8 cellular contexts compared by ENCODE assay signal in the genomic region with DNA sequence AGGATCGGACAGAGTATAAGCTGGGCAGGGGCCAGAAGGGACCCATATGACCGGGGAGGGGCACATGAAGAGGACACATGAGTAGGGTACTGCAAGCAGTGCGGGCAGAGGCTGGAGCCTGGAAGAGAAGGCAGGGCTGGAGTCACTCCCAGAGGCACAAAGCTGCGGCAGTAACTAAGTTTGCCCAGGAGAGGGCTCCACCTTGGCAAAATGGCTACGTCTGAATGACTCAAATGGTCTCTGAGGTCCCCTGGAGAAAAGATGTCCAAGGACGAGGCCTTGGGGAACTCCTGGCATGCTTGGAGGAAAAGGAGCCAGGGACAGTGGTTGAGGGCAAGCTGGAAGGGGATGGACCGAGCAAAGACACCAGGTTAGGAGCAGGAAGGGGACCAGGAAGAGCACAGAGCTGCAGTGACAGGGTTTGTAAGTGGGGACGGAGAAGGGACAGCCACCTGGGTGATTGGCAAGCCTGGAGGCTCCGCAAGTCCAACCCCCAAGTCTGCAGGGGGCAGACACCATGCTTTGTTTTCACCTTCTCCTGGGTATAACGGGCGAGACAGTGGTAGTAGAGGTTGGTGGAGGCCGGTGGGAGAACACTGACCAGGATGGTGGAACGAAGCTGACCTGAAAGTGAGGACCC. TPM values are rescaled to one million over a fixed set of nuclear protein-coding genes. Genes with fewer than 3 reads are reported as not detected.
DNase-seq lines count a peak whose midpoint lies in the region; ATAC-seq and TF ChIP-seq lines count a peak whose summit lies in the region.

No MANE protein-coding gene starts in this region.

- H3K4me3 ChIP-seq in AG09309 (ENCODE audit: control insufficient read depth, low read depth, low read length) (no peak overlapping the region), lung (no peak overlapping the region)

- no peaks in the 10 kb centered on the region for H3K36me3 Mint-ChIP-seq in activated CD4-positive, alpha-beta T cell treated with anti-CD3 and anti-CD28 coated beads, Interleukin-2, amount 10 ng/mL, durations not matched to agents 7 days and 5 days (ENCODE audit: low read depth)

- POLR2A ChIA-PET in activated CD4-positive, alpha-beta T cell treated with anti-CD3 and anti-CD28 coated beads, Interleukin-2, amount 10 ng/mL, durations not matched to agents 7 days and 5 days (lab: Charles Lee): no interaction called here

- H3K4me3 Mint-ChIP-seq in activated CD4-positive, alpha-beta T cell treated with anti-CD3 and anti-CD28 coated beads, Interleukin-2, amount 10 ng/mL, durations not matched to agents 7 days and 5 days: no peak overlapping the region

- H3K9me3 ChIP-seq in lung (ENCODE audit: control insufficient read depth in 2 of 2, insufficient read depth in 1 of 2, low read length in 1 of 2): no peaks in the 10 kb centered on the region

- H3K27ac Mint-ChIP-seq in activated CD4-positive, alpha-beta T cell treated with anti-CD3 and anti-CD28 coated beads, Interleukin-2, amount 10 ng/mL, durations not matched to agents 7 days and 5 days: no peak overlapping the region

- no peaks in the 10 kb centered on the region for H3K9me3 Mint-ChIP-seq in activated CD4-positive, alpha-beta T cell treated with anti-CD3 and anti-CD28 coated beads, Interleukin-2, amount 10 ng/mL, durations not matched to agents 7 days and 5 days

- H3K4me1 Mint-ChIP-seq in activated CD4-positive, alpha-beta T cell treated with anti-CD3 and anti-CD28 coated beads, Interleukin-2, amount 10 ng/mL, durations not matched to agents 7 days and 5 days: no peaks in the 10 kb centered on the region

- H3K4me1 ChIP-seq in lung (ENCODE audit: control insufficient read depth in 2 of 2, insufficient read depth in 2 of 2, low read length in 2 of 2): no peaks in the 10 kb centered on the region

- CTCF ChIA-PET in activated CD4-positive, alpha-beta T cell treated with anti-CD3 and anti-CD28 coated beads, Interleukin-2, amount 10 ng/mL, durations not matched to agents 7 days and 5 days (lab: Charles Lee): interaction anchor here (1.1 to 1.4 kb wide), 3 partner anchors 18 to 298 kb away, joined by 3 to 5 read pairs (median 3); no protein-coding TSS in a partner anchor

- no peaks in the 10 kb centered on the region for H3K36me3 ChIP-seq in lung (ENCODE audit: control insufficient read depth in 2 of 2, insufficient read depth in 2 of 2, low read length in 2 of 2)

- no peaks in the 10 kb centered on the region for H3K27me3 ChIP-seq in lung (ENCODE audit: control insufficient read depth, insufficient read depth)

- DNase-seq in AG09309 (ENCODE audit: low read depth) (peak; percentile 10), GM20000 (ENCODE audit: low spot score) (peak; percentile 86), NCI-H345 treated with DMSO at 0.1 percent for 48 hours (lab: John Stamatoyannopoulos, UW; ENCODE audit: unreplicated experiment) (peak; percentile 10), dedifferentiated amniotic fluid mesenchymal stem cell (ENCODE audit: extremely low spot score) (peak; percentile 65), lung (ENCODE audit: low spot score) (peak; percentile 51)
- DNase-seq in activated CD4-positive, alpha-beta T cell treated with anti-CD3 and anti-CD28 coated beads, Interleukin-2, amount 10 ng/mL, durations not matched to agents 7 days and 5 days: peak; percentile 65
- peak; percentile 34 to 40 for DNase-seq in stimulated activated CD8-positive, alpha-beta memory T cell treated with anti-CD3 and anti-CD28 coated beads, Interleukin-15, amount 100 ng/mL, for 48 hours (ENCODE audit: low read depth in 2 of 2)

- WGBS in lung, 2 donors: 39 to 42% methylated on average over 13 of the region's 13 CpGs

- TF ChIP-seq CTCF in AG09309 (IDR thresholded peaks at IDR 0.05; ENCODE audit: control insufficient read depth, insufficient read depth, low read depth, low read length, missing control alignments): peak; percentile 83
- peak; percentile 74 for TF ChIP-seq CTCF in GM20000 (IDR thresholded peaks at IDR 0.05; ENCODE audit: extremely low read depth, missing control alignments)
- TF ChIP-seq CTCF in lung (IDR thresholded peaks at IDR 0.05; ENCODE audit: control extremely low read depth, extremely low read depth): peak; percentile 52

- ATAC-seq in lung (ENCODE audit: insufficient read depth, low FRiP score): peak; percentile 77
- ATAC-seq in HG02678 (IDR thresholded peaks at IDR 0.05; ENCODE audit: unreplicated experiment): no peak

- H3K27ac ChIP-seq in lung (ENCODE audit: low read depth in 1 of 2, low read length in 1 of 2): no peak overlapping the region

- peaks cover 18% of the 10 kb centered on the region for H3K27me3 Mint-ChIP-seq in activated CD4-positive, alpha-beta T cell treated with anti-CD3 and anti-CD28 coated beads, Interleukin-2, amount 10 ng/mL, durations not matched to agents 7 days and 5 days

RNA-seq across cellular contexts. Expression of gene LBX1, which starts 43.1 kb away (rescaled TPM):
- not detected for total RNA-seq in activated CD4-positive, alpha-beta T cell treated with anti-CD3 and anti-CD28 coated beads, Interleukin-2, amount 10 ng/mL, durations not matched to agents 7 days and 5 days
- total RNA-seq in lung: under 1 TPM in 1 of 2 donors, not detected in 1; 0.09 TPM
- under 1 TPM; 0.02 to 0.04 TPM for polyA plus RNA-seq in lung

Comparison
In these comparisons a context has a peak if more than half of its experiments do, and no peak if none do; other contexts are left out.
1. DNase-seq: peak in every context shown above with its lines; median percentile 86 in GM20000; 65 in activated CD4-positive, alpha-beta T cell treated with anti-CD3 and anti-CD28 coated beads, Interleukin-2, amount 10 ng/mL, durations not matched to agents 7 days and 5 days; 65 in dedifferentiated amniotic fluid mesenchymal stem cell; 51 in lung; 37 in stimulated activated CD8-positive, alpha-beta memory T cell treated with anti-CD3 and anti-CD28 coated beads, Interleukin-15, amount 100 ng/mL, for 48 hours; 10 in AG09309; 10 in NCI-H345 treated with DMSO at 0.1 percent for 48 hours.